In genomic region chrX:44872319-44872816, GRCh38 we compare ENCODE assay signal across 7 cellular contexts. TPM values are rescaled to one million over a fixed set of nuclear protein-coding genes. Genes with fewer than 3 reads are reported as not detected.
DNase-seq lines count a peak whose midpoint lies in the region; ATAC-seq, FAIRE-seq and TF ChIP-seq lines count a peak whose summit lies in the region.

No MANE protein-coding gene starts in this region.

- FAIRE-seq in GM12891 (lab: Jason Lieb, UNC) = peak; percentile 28

- H3K4me1 Mint-ChIP-seq in activated T-cell treated with anti-CD3 and anti-CD28 coated beads, Interleukin-2, amount 50 U/mL, for 72 hours (ENCODE audit: low read depth) = peaks cover 31% of the 10 kb centered on the region

- DNase-seq in GM12891 (ENCODE audit: insufficient read length, low spot score) = no peak
- no peak for DNase-seq in Jurkat, Clone E6-1 (ENCODE audit: low read depth, low spot score)
- peak; percentile 33 to 57 for DNase-seq in activated T-cell treated with anti-CD3 and anti-CD28 coated beads, Interleukin-2, amount 50 U/mL, for 72 hours
- DNase-seq in fibroblast of the aortic adventitia (ENCODE audit: low read depth) = no peak
- DNase-seq in EL = no peak

- TF ChIP-seq POLR2A in GM12891 (IDR thresholded peaks at IDR 0.05; ENCODE audit: low read depth, low read length) = peak; percentile 9; the same call in 1 of the 2 replicates

- H3K27me3 Mint-ChIP-seq in activated T-cell treated with anti-CD3 and anti-CD28 coated beads, Interleukin-2, amount 50 U/mL, for 72 hours (ENCODE audit: low read depth) = no peaks in the 10 kb centered on the region

- H3K27me3 ChIP-seq in neutrophil = no peaks in the 10 kb centered on the region

- peaks cover 2 to 10% of the 10 kb centered on the region in 2 donors for H3K36me3 Mint-ChIP-seq in activated T-cell treated with anti-CD3 and anti-CD28 coated beads, Interleukin-2, amount 50 U/mL, for 72 hours (ENCODE audit: insufficient read depth in 2 of 2)

- no peaks in the 10 kb centered on the region for H3K9me3 ChIP-seq in neutrophil

- TF ChIP-seq CTCF in fibroblast of the aortic adventitia (IDR thresholded peaks at IDR 0.05; ENCODE audit: insufficient read depth, low read length) = no peak
- TF ChIP-seq CTCF in neutrophil (IDR thresholded peaks at IDR 0.05) = no peak

- peak overlapping the region; percentile 100 for H3K27ac ChIP-seq in neutrophil

- peaks cover 21 to 39% of the 10 kb centered on the region in 2 experiments for H3K4me1 ChIP-seq in neutrophil (ENCODE audit: control insufficient read depth in 1 of 2, insufficient read depth in 1 of 2, low read depth in 1 of 2, low read length in 1 of 2)

- H3K36me3 ChIP-seq in neutrophil = no peaks in the 10 kb centered on the region

- no peaks in the 10 kb centered on the region for H3K9me3 Mint-ChIP-seq in activated T-cell treated with anti-CD3 and anti-CD28 coated beads, Interleukin-2, amount 50 U/mL, for 72 hours

- ATAC-seq in GM21723 (IDR thresholded peaks at IDR 0.05; ENCODE audit: unreplicated experiment) = peak; percentile 28
- peak; percentile 28 to 37 for ATAC-seq in activated T-cell treated with anti-CD3 and anti-CD28 coated beads, Interleukin-2, amount 50 U/mL, for 72 hours (replicated peaks in 1 of 2)

- peak overlapping the region; percentile 65 for H3K4me3 ChIP-seq in Jurkat, Clone E6-1 (ENCODE audit: low read length)
- H3K4me3 ChIP-seq in fibroblast of the aortic adventitia (ENCODE audit: low read depth, low read length) (peak overlapping the region; percentile 81), neutrophil (ENCODE audit: low read depth in 1 of 2, low read length in 1 of 2) (peak overlapping the region; percentile 72 to 99)

- H3K4me3 Mint-ChIP-seq in activated T-cell treated with anti-CD3 and anti-CD28 coated beads, Interleukin-2, amount 50 U/mL, for 72 hours = peak overlapping the region; percentile 97 to 98

- peak overlapping the region; percentile 79 for H3K27ac Mint-ChIP-seq in activated T-cell treated with anti-CD3 and anti-CD28 coated beads, Interleukin-2, amount 50 U/mL, for 72 hours

TF ChIP-seq in GM12891, 5 proteins besides CTCF, POLR2A, EP300 and RAD21:
- no peak for TF ChIP-seq POLR2AphosphoS5 (IDR thresholded peaks at IDR 0.05; ENCODE audit: low read depth, low read length)
- no peak for TF ChIP-seq PAX5 (IDR thresholded peaks at IDR 0.05; ENCODE audit: insufficient read depth, low read length, severe bottlenecking)
- no peak for TF ChIP-seq POU2F2 (IDR thresholded peaks at IDR 0.05; ENCODE audit: low read depth, low read length)
- TF ChIP-seq TAF1 (IDR thresholded peaks at IDR 0.05; ENCODE audit: low read depth, low read length) = no peak
- no peak for TF ChIP-seq SPI1 (IDR thresholded peaks at IDR 0.05; ENCODE audit: low read depth, low read length)

RNA-seq across cellular contexts. Expression of gene KDM6A, which starts 0.6 kb away (rescaled TPM):
- 7.3 TPM for polyA plus RNA-seq in GM12891 (2012; ENCODE audit: low read depth, missing spikeins)
- polyA plus RNA-seq in Jurkat, Clone E6-1 (2012; ENCODE audit: insufficient read depth, insufficient read length) = 12.3 TPM
- total RNA-seq in activated T-cell treated with anti-CD3 and anti-CD28 coated beads, Interleukin-2, amount 50 U/mL, for 72 hours = 10 to 100 TPM; 36.4 to 51.0 TPM
- total RNA-seq in fibroblast of the aortic adventitia (ENCODE audit: low replicate concordance) = 8.7 and 20.6 TPM in 2 replicates

RNA-seq across cellular contexts. Expression of gene DUSP21, which starts 28.5 kb away (rescaled TPM):
- polyA plus RNA-seq in GM12891 (2012; ENCODE audit: low read depth, missing spikeins) = not detected
- not detected for polyA plus RNA-seq in Jurkat, Clone E6-1 (2012; ENCODE audit: insufficient read depth, insufficient read length)
- total RNA-seq in activated T-cell treated with anti-CD3 and anti-CD28 coated beads, Interleukin-2, amount 50 U/mL, for 72 hours = not detected
- total RNA-seq in fibroblast of the aortic adventitia (ENCODE audit: low replicate concordance) = not detected in 2 replicates

Comparison
In these comparisons a context has a peak if more than half of its experiments do, and no peak if none do; other contexts are left out.
1. DNase-seq: peak in activated T-cell treated with anti-CD3 and anti-CD28 coated beads, Interleukin-2, amount 50 U/mL, for 72 hours (2 of 2); none in GM12891 (single experiment), Jurkat, Clone E6-1 (single experiment), fibroblast of the aortic adventitia (single experiment) and EL (single experiment).
2. Peak in every context shown above with its lines, with median percentiles within 50 percentile points of each other: H3K4me3 ChIP-seq.